ENCODE assay signal across 26 cellular contexts in genomic region chr4:90254357-90254756, GRCh38.
"Had no signal": no experiment of that assay in that cellular context is flagged by ENCODE, and none has a peak within 500 bp of the region (broad histone marks: within the 10 kb centered on the region; RNA-seq: fewer than 3 reads in every experiment).

No MANE protein-coding gene starts in this region.

- FAIRE-seq: kidney had no signal

- H3K4me1 Mint-ChIP-seq: naive thymus-derived CD4-positive, alpha-beta T cell had no signal

- H3K36me3 ChIP-seq: left lung, lower lobe of right lung, ovary, prostate gland, stomach, thyroid gland, transverse colon, upper lobe of left lung, vagina had no signal

- DNase-seq: kidney; left colon; left lung; lower lobe of right lung; midbrain; mucosa of descending colon; naive thymus-derived CD4-positive, alpha-beta T cell; ovary; retina; right cardiac atrium; stimulated activated CD4-positive, alpha-beta T cell treated with anti-CD3 and anti-CD28 coated beads, Interleukin-12 subunit alpha, Interleukin-12 subunit beta, amount 100 ng/mL, for 4 hours; stimulated activated CD4-positive, alpha-beta T cell treated with anti-CD3 and anti-CD28 coated beads, Interleukin-15, amount 100 ng/mL, for 24 hours; stimulated activated CD4-positive, alpha-beta T cell treated with anti-CD3 and anti-CD28 coated beads, Interleukin-2, amount 100 ng/mL, for 24 hours; stimulated activated CD4-positive, alpha-beta T cell treated with anti-CD3 and anti-CD28 coated beads, Interleukin-4, amount 100 ng/mL, for 1 hour; stimulated activated naive B cell treated with anti-CD40 and anti-IgM and Interleukin-4, amounts not matched to agents 10 μg/mL and 1 μg/mL and 100 μg/mL, for 72 hours; stimulated activated naive CD8-positive, alpha-beta T cell treated with anti-CD3 and anti-CD28 coated beads, Interleukin-15, Interleukin-2, amounts not matched to agents 100 U/mL and 50 U/mL, for 24 hours; stomach; testis; thyroid gland; transverse colon; upper lobe of left lung had no signal

- H3K4me1 ChIP-seq: left lung, lower lobe of right lung, prostate gland, stomach, thyroid gland, transverse colon, upper lobe of left lung, vagina had no signal

- H3K9me3 ChIP-seq: left lung, lower lobe of right lung, mucosa of descending colon, ovary, prostate gland, stomach, testis, thyroid gland, transverse colon, upper lobe of left lung, vagina had no signal

- H3K27me3 Mint-ChIP-seq: natural killer cell treated with Interleukin-12 subunit alpha and Interleukin-12 subunit beta and Interleukin-15 and Interleukin-18, amount 100 ng/mL, for 72 hours; stimulated activated naive B cell treated with anti-CD40 and anti-IgM and Interleukin-4, amounts not matched to agents 10 μg/mL and 1 μg/mL and 100 μg/mL, for 72 hours had no signal

- ATAC-seq: left colon; left lung; lower lobe of right lung; mucosa of descending colon; naive thymus-derived CD4-positive, alpha-beta T cell; natural killer cell treated with Interleukin-12 subunit alpha and Interleukin-12 subunit beta and Interleukin-15 and Interleukin-18, amount 100 ng/mL, for 72 hours; right cardiac atrium; sciatic nerve; stimulated activated naive B cell treated with anti-CD40 and anti-IgM and Interleukin-4, amounts not matched to agents 10 μg/mL and 1 μg/mL and 100 μg/mL, for 72 hours; stimulated activated naive CD8-positive, alpha-beta T cell treated with anti-CD3 and anti-CD28 coated beads, Interleukin-15, Interleukin-2, amounts not matched to agents 100 U/mL and 50 U/mL, for 24 hours had no signal

- H3K27ac Mint-ChIP-seq: naive thymus-derived CD4-positive, alpha-beta T cell; natural killer cell treated with Interleukin-12 subunit alpha and Interleukin-12 subunit beta and Interleukin-15 and Interleukin-18, amount 100 ng/mL, for 72 hours; stimulated activated naive B cell treated with anti-CD40 and anti-IgM and Interleukin-4, amounts not matched to agents 10 μg/mL and 1 μg/mL and 100 μg/mL, for 72 hours had no signal

- H3K36me3 Mint-ChIP-seq: naive thymus-derived CD4-positive, alpha-beta T cell had no signal

- H3K27ac ChIP-seq: left lung, lower lobe of right lung, ovary, prostate gland, skin epidermis, stomach, testis, thyroid gland, transverse colon, upper lobe of left lung, vagina had no signal

- H3K4me3 Mint-ChIP-seq: naive thymus-derived CD4-positive, alpha-beta T cell; natural killer cell treated with Interleukin-12 subunit alpha and Interleukin-12 subunit beta and Interleukin-15 and Interleukin-18, amount 100 ng/mL, for 72 hours; stimulated activated naive B cell treated with anti-CD40 and anti-IgM and Interleukin-4, amounts not matched to agents 10 μg/mL and 1 μg/mL and 100 μg/mL, for 72 hours had no signal

- H3K27me3 ChIP-seq: left lung, ovary, stomach, testis, thyroid gland, transverse colon, upper lobe of left lung, vagina had no signal

- H3K4me3 ChIP-seq: left lung, lower lobe of right lung, mucosa of descending colon, ovary, prostate gland, skin epidermis, stomach, testis, thyroid gland, transverse colon, upper lobe of left lung, vagina had no signal
